Comparison of ENCODE assay signal across 8 cellular contexts in genomic region chr9:34430843-34431437, GRCh38. TPM values are rescaled to one million over a fixed set of nuclear protein-coding genes. Genes with fewer than 3 reads are reported as not detected.
DNase-seq lines count a peak whose midpoint lies in the region; ATAC-seq and TF ChIP-seq lines count a peak whose summit lies in the region.

No MANE protein-coding gene starts in this region.

- H3K27ac Mint-ChIP-seq in progenitor cell of endocrine pancreas = no peak overlapping the region
- H3K27ac Mint-ChIP-seq in immature natural killer cell = no peak overlapping the region

- DNase-seq in GM03348 (ENCODE audit: low spot score) = peak; percentile 77
- DNase-seq in NCI-H1092 treated with DMSO at 0.1 percent for 48 hours (lab: John Stamatoyannopoulos, UW) = peak; percentile 96
- peak; percentile 26 for DNase-seq in UCSD-AML1 (lab: John Stamatoyannopoulos, UW; ENCODE audit: unreplicated experiment)
- peak; percentile 21 for DNase-seq in globus pallidus (ENCODE audit: low spot score)
- DNase-seq in progenitor cell of endocrine pancreas (ENCODE audit: low spot score, unreplicated experiment) = peak; percentile 44
- DNase-seq in immature natural killer cell = no peak

- no peak for TF ChIP-seq CTCF in progenitor cell of endocrine pancreas (IDR thresholded peaks at IDR 0.05; ENCODE audit: unreplicated experiment)

- H3K36me3 Mint-ChIP-seq in progenitor cell of endocrine pancreas (ENCODE audit: insufficient read depth) (no peaks in the 10 kb centered on the region), immature natural killer cell (no peaks in the 10 kb centered on the region)

- ATAC-seq in HG03039 (IDR thresholded peaks at IDR 0.05; ENCODE audit: unreplicated experiment) (no peak), GM21515 (IDR thresholded peaks at IDR 0.05; ENCODE audit: unreplicated experiment) (no peak)

- H3K4me3 Mint-ChIP-seq in progenitor cell of endocrine pancreas (ENCODE audit: low read depth) (no peak overlapping the region), immature natural killer cell (no peak overlapping the region)

- H3K9me3 Mint-ChIP-seq in progenitor cell of endocrine pancreas (ENCODE audit: low read depth) = no peaks in the 10 kb centered on the region
- no peaks in the 10 kb centered on the region for H3K9me3 Mint-ChIP-seq in immature natural killer cell

- H3K27me3 Mint-ChIP-seq in progenitor cell of endocrine pancreas = no peaks in the 10 kb centered on the region
- H3K27me3 Mint-ChIP-seq in immature natural killer cell (ENCODE audit: low read depth in 3 of 3) = peaks cover 0 to 1% (median 0%) of the 10 kb centered on the region in 3 donors

- H3K4me1 Mint-ChIP-seq in progenitor cell of endocrine pancreas (ENCODE audit: low read depth) (no peaks in the 10 kb centered on the region), immature natural killer cell (peaks cover 0 to 2% of the 10 kb centered on the region in 2 donors)

RNA-seq across cellular contexts. Expression of gene FAM219A, which starts 27.4 kb away (rescaled TPM):
- 17.5 and 19.2 TPM in 2 replicates for total RNA-seq in progenitor cell of endocrine pancreas
- 1 to 10 TPM in 2 of 3 donors, under 1 TPM in 1; 0.25 to 2.6 (median 1.6) TPM for polyA plus RNA-seq in immature natural killer cell

RNA-seq across cellular contexts. Expression of gene DNAI1, which starts 27.7 kb away (rescaled TPM):
- total RNA-seq in progenitor cell of endocrine pancreas = 1.2 and 3.5 TPM in 2 replicates
- not detected for polyA plus RNA-seq in immature natural killer cell

RNA-seq across cellular contexts. Expression of gene MYORG, which starts 54.2 kb away (rescaled TPM):
- 8.8 and 9.2 TPM in 2 replicates for total RNA-seq in progenitor cell of endocrine pancreas
- under 1 TPM in 2 of 3 donors, not detected in 1; 0.30 to 0.69 TPM for polyA plus RNA-seq in immature natural killer cell

Comparison
In these comparisons a context has a peak if more than half of its experiments do, and no peak if none do; other contexts are left out.
1. DNase-seq: peak in GM03348 (single experiment), NCI-H1092 treated with DMSO at 0.1 percent for 48 hours (single experiment), UCSD-AML1 (single experiment), globus pallidus (single experiment) and progenitor cell of endocrine pancreas (single experiment); none in immature natural killer cell (0 of 3).